19 cellular contexts compared by ENCODE assay signal in genomic region chr4:177487977-177488376, GRCh38. TPM values are rescaled to one million over a fixed set of nuclear protein-coding genes. Genes with fewer than 3 reads are reported as not detected.
DNase-seq lines count a peak whose midpoint lies in the region; ATAC-seq and TF ChIP-seq lines count a peak whose summit lies in the region.
"Had no signal": no experiment of that assay in that cellular context is flagged by ENCODE, and none has a peak within 500 bp of the region (broad histone marks: within the 10 kb centered on the region; RNA-seq: fewer than 3 reads in every experiment).

No MANE protein-coding gene starts in this region.

- DNase-seq in GM23248 (peak; percentile 48), HT1080 (ENCODE audit: low read depth) (peak; percentile 7), foreskin keratinocyte (peak in 1 of 2 donors; percentile 67), anterior cingulate cortex (lab: John Stamatoyannopoulos, UW) (no peak), NAMALWA (ENCODE audit: low spot score) (no peak)
- DNase-seq in activated naive CD8-positive, alpha-beta T cell treated with anti-CD3 and anti-CD28 coated beads, Interleukin-2, amount 50 U/mL, for 24 hours = no peak
- DNase-seq: BE2C, DMS53, EL, KG1, NCI-H1694, NCI-H2081, NCI-H2171, NCI-H345, NCI-H82 had no signal

- H4K20me1 ChIP-seq in GM23248 (ENCODE audit: insufficient read depth) = no peaks in the 10 kb centered on the region

- H3K4me1 ChIP-seq in GM23248 (ENCODE audit: insufficient read depth) (peaks cover 55% of the 10 kb centered on the region), foreskin keratinocyte (peaks cover 32% of the 10 kb centered on the region)
- H3K4me1 ChIP-seq: BE2C had no signal

- no peak overlapping the region for H3K27ac Mint-ChIP-seq in activated naive CD8-positive, alpha-beta T cell treated with anti-CD3 and anti-CD28 coated beads, Interleukin-2, amount 50 U/mL, for 24 hours

- H3K4me2 ChIP-seq in GM23248 (ENCODE audit: unreplicated experiment) = no peak overlapping the region

- ATAC-seq in activated naive CD8-positive, alpha-beta T cell treated with anti-CD3 and anti-CD28 coated beads, Interleukin-2, amount 50 U/mL, for 24 hours = peak; percentile 28
- ATAC-seq in foreskin keratinocyte (peak; percentile 23), GM21390 (IDR thresholded peaks at IDR 0.05; ENCODE audit: unreplicated experiment) (no peak)
- ATAC-seq: Right ventricle myocardium inferior had no signal

- no peak overlapping the region for H3K4me3 Mint-ChIP-seq in activated naive CD8-positive, alpha-beta T cell treated with anti-CD3 and anti-CD28 coated beads, Interleukin-2, amount 50 U/mL, for 24 hours

- no peak overlapping the region for H3K4me3 ChIP-seq in GM23248
- H3K4me3 ChIP-seq: HAP-1, SJSA1 had no signal

- in situ Hi-C loops in GM23248 (cut with MboI) = no loop called here

- peaks cover 26% of the 10 kb centered on the region for H3F3A ChIP-seq in GM23248 (ENCODE audit: insufficient read depth)

- H3K4me1 Mint-ChIP-seq in activated naive CD8-positive, alpha-beta T cell treated with anti-CD3 and anti-CD28 coated beads, Interleukin-2, amount 50 U/mL, for 24 hours = peaks cover 12% of the 10 kb centered on the region

- no peak overlapping the region for H2AFZ ChIP-seq in GM23248

- H3K27ac ChIP-seq in GM23248 (no peak overlapping the region), foreskin keratinocyte (peak overlapping the region; percentile 65)
- H3K27ac ChIP-seq: SJSA1 had no signal

- no peaks in the 10 kb centered on the region for H3K27me3 ChIP-seq in GM23248 (replicated peaks; ENCODE audit: insufficient read depth)
- H3K27me3 ChIP-seq in foreskin keratinocyte = no peaks in the 10 kb centered on the region
- H3K27me3 ChIP-seq: BE2C, SJSA1 had no signal

- no peaks in the 10 kb centered on the region for H3K36me3 ChIP-seq in GM23248 (ENCODE audit: low read depth)
- H3K36me3 ChIP-seq: BE2C, HAP-1, SJSA1 had no signal

- no peaks in the 10 kb centered on the region for H3K9me3 Mint-ChIP-seq in activated naive CD8-positive, alpha-beta T cell treated with anti-CD3 and anti-CD28 coated beads, Interleukin-2, amount 50 U/mL, for 24 hours

- no peaks in the 10 kb centered on the region for H3K9me3 ChIP-seq in GM23248 (ENCODE audit: low read depth)
- H3K9me3 ChIP-seq: BE2C, HAP-1, SJSA1 had no signal

- no peak for TF ChIP-seq CTCF in foreskin keratinocyte (conservative IDR thresholded peaks at IDR 0.05)

- H3K9me2 ChIP-seq in GM23248 (ENCODE audit: insufficient read depth) = no peaks in the 10 kb centered on the region

- H3K9ac ChIP-seq in GM23248 = no peak overlapping the region

- no peaks in the 10 kb centered on the region for H3K79me2 ChIP-seq in GM23248 (ENCODE audit: insufficient read depth)

- WGBS in GM23248 (ENCODE audit: low coverage in 1 of 2, low lambda C conversion rate in 2 of 2, missing lambda C conversion rate in 2 of 2), 2 experiments = 39 to 76% methylated on average over 1 of the region's 1 CpG

- H3K27me3 Mint-ChIP-seq in activated naive CD8-positive, alpha-beta T cell treated with anti-CD3 and anti-CD28 coated beads, Interleukin-2, amount 50 U/mL, for 24 hours = no peaks in the 10 kb centered on the region

- H3K36me3 Mint-ChIP-seq in activated naive CD8-positive, alpha-beta T cell treated with anti-CD3 and anti-CD28 coated beads, Interleukin-2, amount 50 U/mL, for 24 hours (ENCODE audit: low read depth) = peaks cover 3% of the 10 kb centered on the region

RNA-seq across cellular contexts. Expression of gene AGA, which starts 45.7 kb away (rescaled TPM):
- 60.2 and 68.7 TPM in 2 replicates for total RNA-seq in GM23248 (2014; rRNA removed; shearing (Covaris generic))
- polyA plus RNA-seq in GM23248 (2016; fragmentation: Nextera tagmentation; extraction: Ambion mirVana) (45.9 and 50.7 TPM in 2 replicates), foreskin keratinocyte (6.5 and 8.9 TPM in 2 replicates)
- total RNA-seq in HT1080 (2014; rRNA removed; shearing (Covaris generic)) = 10.4 and 14.0 TPM in 2 replicates
- polyA plus RNA-seq in HT1080 (2015; cell fraction: cytosol; rRNA removed) = 14.2 and 18.0 TPM in 2 replicates
- polyA plus RNA-seq in HT1080 (2015; cell fraction: nucleus; rRNA removed) = 21.4 and 22.7 TPM in 2 replicates
- 12.0 and 16.5 TPM in 2 replicates for total RNA-seq in foreskin keratinocyte

Comparison
In these comparisons a context has a peak if more than half of its experiments do, and no peak if none do; other contexts are left out.
1. DNase-seq: peak in GM23248 (single experiment) and HT1080 (single experiment); none in activated naive CD8-positive, alpha-beta T cell treated with anti-CD3 and anti-CD28 coated beads, Interleukin-2, amount 50 U/mL, for 24 hours (single experiment), anterior cingulate cortex (0 of 58) and NAMALWA (single experiment).